ENCODE assay signal across 8 cellular contexts in genomic region chr4:102869569-102870227, GRCh38. TPM values are rescaled to one million over a fixed set of nuclear protein-coding genes. Genes with fewer than 3 reads are reported as not detected.
DNase-seq lines count a peak whose midpoint lies in the region; ATAC-seq and TF ChIP-seq lines count a peak whose summit lies in the region.

No MANE protein-coding gene starts in this region.

- TF ChIP-seq CTCF in parathyroid adenoma (IDR thresholded peaks at IDR 0.05): no peak

- H3K9ac ChIP-seq in parathyroid adenoma: no peak overlapping the region

- H3K36me3 ChIP-seq in esophagus (ENCODE audit: control insufficient read depth in 2 of 2, insufficient read depth in 2 of 2, low read length in 1 of 2) (no peaks in the 10 kb centered on the region), parathyroid adenoma (ENCODE audit: control insufficient read depth, insufficient read depth, low read length) (no peaks in the 10 kb centered on the region)

- H3K27ac ChIP-seq in esophagus (ENCODE audit: low read depth in 2 of 2, low read length in 1 of 2) (peak overlapping the region; percentile 97 to 99), parathyroid adenoma (peak overlapping the region; percentile 91)

- H2AFZ ChIP-seq in parathyroid adenoma: peak overlapping the region; percentile 93

- H3K27me3 ChIP-seq in esophagus (ENCODE audit: control insufficient read depth in 1 of 2, insufficient read depth in 2 of 2, low read length in 2 of 2): no peaks in the 10 kb centered on the region
- no peaks in the 10 kb centered on the region for H3K27me3 ChIP-seq in parathyroid adenoma (ENCODE audit: control insufficient read depth, insufficient read depth, low read length)

- H3K79me2 ChIP-seq in parathyroid adenoma: no peaks in the 10 kb centered on the region

- H3K4me3 ChIP-seq in esophagus (ENCODE audit: low read depth in 1 of 2, low read length in 2 of 2): peak overlapping the region; percentile 75 to 84
- peak overlapping the region; percentile 94 for H3K4me3 ChIP-seq in parathyroid adenoma (ENCODE audit: low read depth, low read length)

- H3K4me2 ChIP-seq in parathyroid adenoma (ENCODE audit: low read length): peak overlapping the region; percentile 98

- DNase-seq in stimulated activated CD8-positive, alpha-beta memory T cell treated with anti-CD3 and anti-CD28 coated beads, Interleukin-2, amount 100 ng/mL, for 48 hours (ENCODE audit: low read depth in 2 of 2): peak; percentile 14 to 28
- DNase-seq in stimulated activated CD8-positive, alpha-beta memory T cell treated with anti-CD3 and anti-CD28 coated beads, Interleukin-4, amount 100 ng/mL, for 48 hours: no peak
- peak; percentile 1 for DNase-seq in SW480 (ENCODE audit: low spot score)
- no peak for DNase-seq in effector CD8-positive, alpha-beta T cell (lab: John Stamatoyannopoulos, UW)
- DNase-seq in middle frontal gyrus (ENCODE audit: extremely low spot score, low spot score): no peak

- H3K9me3 ChIP-seq in esophagus (ENCODE audit: control insufficient read depth in 2 of 2, insufficient read depth in 1 of 2, low read depth in 1 of 2, low read length in 1 of 2) (no peaks in the 10 kb centered on the region), parathyroid adenoma (ENCODE audit: control insufficient read depth, low read length) (no peaks in the 10 kb centered on the region)

- H3K4me1 ChIP-seq in esophagus (ENCODE audit: control insufficient read depth in 2 of 2, insufficient read depth in 2 of 2, low read length in 1 of 2) (no peaks in the 10 kb centered on the region), parathyroid adenoma (no peaks in the 10 kb centered on the region)

- WGBS in esophagus, 2 donors: 5 to 6% methylated on average over 19 of the region's 19 CpGs

- peak; percentile 18 for ATAC-seq in HG02970 (IDR thresholded peaks at IDR 0.05; ENCODE audit: low FRiP score, unreplicated experiment)

RNA-seq across cellular contexts. Expression of gene CISD2, which starts 0.9 kb away (rescaled TPM):
- polyA plus RNA-seq in esophagus: 10 to 100 TPM; 11.4 to 15.7 TPM

RNA-seq across cellular contexts. Expression of gene UBE2D3, which starts 42.3 kb away (rescaled TPM):
- 100 to 1,000 TPM; 185 to 218 TPM for polyA plus RNA-seq in esophagus

Comparison
In these comparisons a context has a peak if more than half of its experiments do, and no peak if none do; other contexts are left out.
1. DNase-seq: peak in stimulated activated CD8-positive, alpha-beta memory T cell treated with anti-CD3 and anti-CD28 coated beads, Interleukin-2, amount 100 ng/mL, for 48 hours (2 of 2) and SW480 (single experiment); none in stimulated activated CD8-positive, alpha-beta memory T cell treated with anti-CD3 and anti-CD28 coated beads, Interleukin-4, amount 100 ng/mL, for 48 hours (single experiment), effector CD8-positive, alpha-beta T cell (single experiment) and middle frontal gyrus (single experiment).